In the genomic region with DNA sequence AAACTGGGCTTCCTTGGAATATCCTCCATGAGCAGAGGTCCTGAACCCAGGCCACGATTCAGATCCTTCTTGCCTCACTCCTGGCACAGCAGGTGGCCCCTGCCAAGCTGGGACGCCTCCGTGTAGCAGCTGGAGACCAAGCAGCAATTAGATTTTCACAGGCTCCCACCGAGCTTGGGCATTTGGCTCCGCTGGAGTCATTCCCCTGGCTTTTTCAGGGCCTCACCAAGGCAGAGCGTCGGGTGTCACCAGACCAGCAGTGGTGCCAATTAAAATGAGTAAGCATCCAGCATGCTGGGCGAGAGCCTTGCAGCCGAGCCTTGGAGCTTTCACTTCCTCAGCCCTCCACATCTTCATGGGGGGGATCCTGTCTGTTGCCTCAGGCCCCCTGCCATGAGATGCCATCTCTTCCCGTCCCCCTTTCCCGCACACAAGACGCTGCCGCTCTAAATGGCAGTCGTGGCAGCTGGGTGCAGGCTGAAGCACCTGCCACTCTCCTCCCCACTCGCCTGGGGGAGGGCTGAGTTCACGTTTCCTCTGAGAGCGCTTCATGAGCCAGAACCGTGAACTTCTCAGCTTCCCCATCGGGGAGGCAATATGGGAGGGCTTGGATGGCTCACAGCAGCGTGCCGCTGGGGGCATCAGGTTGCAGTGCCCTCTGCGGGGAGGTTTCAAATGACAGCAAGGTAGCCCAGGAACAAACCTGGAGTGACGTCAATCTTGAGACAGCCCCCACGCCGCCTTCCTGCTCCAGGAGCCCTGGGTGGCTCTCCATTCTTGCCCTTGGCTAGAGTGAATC, we compare ENCODE assay signal across 8 cellular contexts. TPM values are rescaled to one million over a fixed set of nuclear protein-coding genes. Genes with fewer than 3 reads are reported as not detected.
DNase-seq lines count a peak whose midpoint lies in the region; ATAC-seq, FAIRE-seq and TF ChIP-seq lines count a peak whose summit lies in the region.

No MANE protein-coding gene starts in this region.

- peaks cover 50% of the 10 kb centered on the region for H3K4me1 Mint-ChIP-seq in activated CD4-positive, alpha-beta memory T cell treated with anti-CD3 and anti-CD28 coated beads for 36 hours (ENCODE audit: low read depth)

- no peaks in the 10 kb centered on the region for H3K27me3 Mint-ChIP-seq in activated CD4-positive, alpha-beta memory T cell treated with anti-CD3 and anti-CD28 coated beads for 36 hours

- no peaks in the 10 kb centered on the region for H3K27me3 ChIP-seq in esophagus muscularis mucosa
- no peaks in the 10 kb centered on the region for H3K27me3 ChIP-seq in pancreas
- no peaks in the 10 kb centered on the region for H3K27me3 ChIP-seq in upper lobe of left lung

- CTCF ChIA-PET in activated CD4-positive, alpha-beta memory T cell treated with anti-CD3 and anti-CD28 coated beads for 36 hours (lab: Charles Lee), result interaction anchor here (0.8 to 2.5 kb wide), 6 partner anchors 11 to 193 kb away, joined by 3 to 10 read pairs (median 4); partner anchors contain the start of gene TPCN1

- H3K4me3 Mint-ChIP-seq in activated CD4-positive, alpha-beta memory T cell treated with anti-CD3 and anti-CD28 coated beads for 36 hours, result peak overlapping the region; percentile 43

- POLR2A ChIA-PET in activated CD4-positive, alpha-beta memory T cell treated with anti-CD3 and anti-CD28 coated beads for 36 hours (lab: Charles Lee), result interaction anchor here (2.0 kb wide), 1 partner anchor 11 kb away, joined by 12 read pairs; the partner anchor contains the start of gene TPCN1

- ATAC-seq in HG02763 (IDR thresholded peaks at IDR 0.05; ENCODE audit: unreplicated experiment), result peak; percentile 54
- peak in 3 of 4 donors; percentile 32 to 56 (median 48) for ATAC-seq in pancreas
- peak; percentile 69 to 74 for ATAC-seq in upper lobe of left lung (ENCODE audit: low FRiP score in 2 of 2)

- peak overlapping the region; percentile 75 for H3K27ac Mint-ChIP-seq in activated CD4-positive, alpha-beta memory T cell treated with anti-CD3 and anti-CD28 coated beads for 36 hours

- intact Hi-C loops in activated CD4-positive, alpha-beta memory T cell treated with anti-CD3 and anti-CD28 coated beads for 36 hours (cut with micrococcal nuclease), result loop anchor here (2.0 kb wide), 2 partner anchors 30 to 48 kb away; partner anchors contain the start of genes DDX54 and RITA1
- intact Hi-C loops in esophagus muscularis mucosa (cut with DNase I) (no loop called here), pancreas (cut with DNase I) (no loop called here)

- H3K36me3 Mint-ChIP-seq in activated CD4-positive, alpha-beta memory T cell treated with anti-CD3 and anti-CD28 coated beads for 36 hours, result peaks cover 43% of the 10 kb centered on the region

- TF ChIP-seq EP300 in esophagus muscularis mucosa (IDR thresholded peaks at IDR 0.05) (no peak), upper lobe of left lung (IDR thresholded peaks at IDR 0.05) (no peak)

- no peak for TF ChIP-seq CTCF in GM13976 (IDR thresholded peaks at IDR 0.05; ENCODE audit: borderline replicate concordance, control extremely low read depth, extremely low read depth, insufficient read depth, missing control alignments)
- no peak for TF ChIP-seq CTCF in esophagus muscularis mucosa (IDR thresholded peaks at IDR 0.05)
- no peak for TF ChIP-seq CTCF in pancreas (IDR thresholded peaks at IDR 0.05)
- peak in 2 of 6 experiments; percentile 6 to 17 for TF ChIP-seq CTCF in upper lobe of left lung (IDR thresholded peaks at IDR 0.05)

- FAIRE-seq in pancreas (lab: Jason Lieb, UNC), result no peak

- H3K4me1 ChIP-seq in esophagus muscularis mucosa (peaks cover 58 to 83% (median 60%) of the 10 kb centered on the region in 4 donors), pancreas (peaks cover 0 to 33% (median 0%) of the 10 kb centered on the region in 3 donors), upper lobe of left lung (peaks cover 34 to 58% (median 48%) of the 10 kb centered on the region in 4 donors)

- peak overlapping the region; percentile 22 to 58 (median 48) for H3K27ac ChIP-seq in esophagus muscularis mucosa (replicated peaks in 1 of 4)
- peak overlapping the region in 2 of 4 donors; percentile 61 to 72 for H3K27ac ChIP-seq in pancreas
- H3K27ac ChIP-seq in upper lobe of left lung, result peak overlapping the region; percentile 22 to 68 (median 38)

- TF ChIP-seq POLR2A in esophagus muscularis mucosa (IDR thresholded peaks at IDR 0.05; ENCODE audit: low read depth) (no peak), upper lobe of left lung (IDR thresholded peaks at IDR 0.05) (no peak)

- H3K36me3 ChIP-seq in esophagus muscularis mucosa (peaks cover 7 to 88% (median 50%) of the 10 kb centered on the region in 4 donors), pancreas (peaks cover 0 to 56% (median 18%) of the 10 kb centered on the region in 3 donors), upper lobe of left lung (peaks cover 0 to 47% (median 37%) of the 10 kb centered on the region in 4 donors)

- H3K4me3 ChIP-seq in esophagus muscularis mucosa (peak overlapping the region in 1 of 4 donors; percentile 17), pancreas (no peak overlapping the region), upper lobe of left lung (peak overlapping the region in 1 of 4 donors; percentile 11)

- H3K9me3 ChIP-seq in esophagus muscularis mucosa (no peaks in the 10 kb centered on the region), pancreas (no peaks in the 10 kb centered on the region), upper lobe of left lung (no peaks in the 10 kb centered on the region)

- H3K9me3 Mint-ChIP-seq in activated CD4-positive, alpha-beta memory T cell treated with anti-CD3 and anti-CD28 coated beads for 36 hours, result no peaks in the 10 kb centered on the region

- DNase-seq in GM13976 (ENCODE audit: low spot score), result peak; percentile 66
- peak; percentile 75 to 86 for DNase-seq in NCI-H2081 (lab: John Stamatoyannopoulos, UW)
- DNase-seq in activated CD4-positive, alpha-beta memory T cell treated with anti-CD3 and anti-CD28 coated beads for 36 hours, result peak; percentile 77
- no peak for DNase-seq in esophagus muscularis mucosa (ENCODE audit: extremely low spot score)
- DNase-seq in pancreas, result no peak
- peak in 1 of 2 donors; percentile 68 for DNase-seq in upper lobe of left lung
- no peak for DNase-seq in D341Med (ENCODE audit: low spot score)

- in situ Hi-C loops in GM13976 (cut with MboI; ENCODE audit: low sequenced_read_pairs, unreplicated experiment), result no loop called here

- 74% methylated on average over 15 of the region's 25 CpGs for WGBS in esophagus muscularis mucosa
- 89 to 92% methylated on average over 25 of the region's 25 CpGs for WGBS in pancreas, 2 donors
- WGBS in upper lobe of left lung, 2 donors, result 60 to 71% methylated on average over 9 to 25 of the region's 25 CpGs

RNA-seq across cellular contexts. Expression of gene TPCN1, which starts 11.7 kb away (rescaled TPM):
- total RNA-seq in activated CD4-positive, alpha-beta memory T cell treated with anti-CD3 and anti-CD28 coated beads for 36 hours, result 10 to 100 TPM; 44.0 to 51.6 TPM
- total RNA-seq in esophagus muscularis mucosa, result 10 to 100 TPM; 31.1 to 54.0 (median 34.5) TPM
- total RNA-seq in pancreas, result 10 to 100 TPM; 39.4 to 80.4 (median 52.0) TPM
- 10 to 100 TPM; 73.1 to 83.4 TPM for polyA plus RNA-seq in pancreas
- total RNA-seq in upper lobe of left lung, result 100 to 1,000 TPM in 1 of 6 donors, 10 to 100 TPM in 5; 36.6 to 193 (median 52.2) TPM

RNA-seq across cellular contexts. Expression of gene RITA1, which starts 47.5 kb away (rescaled TPM):
- 10 to 100 TPM; 18.7 to 22.0 TPM for total RNA-seq in activated CD4-positive, alpha-beta memory T cell treated with anti-CD3 and anti-CD28 coated beads for 36 hours
- total RNA-seq in esophagus muscularis mucosa (10 to 100 TPM; 12.3 to 21.4 (median 16.2) TPM), pancreas (1 to 10 TPM; 4.8 to 8.6 (median 5.4) TPM), upper lobe of left lung (10 to 100 TPM; 11.5 to 25.2 (median 17.6) TPM)
- polyA plus RNA-seq in pancreas, result 1 to 10 TPM; 5.0 to 8.9 TPM

RNA-seq across cellular contexts. Expression of gene DDX54, which starts 47.7 kb away (rescaled TPM):
- total RNA-seq in activated CD4-positive, alpha-beta memory T cell treated with anti-CD3 and anti-CD28 coated beads for 36 hours, result 100 to 1,000 TPM; 107 to 109 TPM
- 10 to 100 TPM; 29.1 to 59.6 (median 52.7) TPM for total RNA-seq in esophagus muscularis mucosa
- total RNA-seq in pancreas, result 10 to 100 TPM; 30.0 to 71.4 (median 54.6) TPM
- 10 to 100 TPM; 51.8 to 59.7 TPM for polyA plus RNA-seq in pancreas
- total RNA-seq in upper lobe of left lung, result 10 to 100 TPM; 43.3 to 81.5 (median 58.9) TPM

Comparison
In these comparisons a context has a peak if more than half of its experiments do, and no peak if none do; other contexts are left out.
1. DNase-seq: peak in GM13976 (single experiment), NCI-H2081 (2 of 2) and activated CD4-positive, alpha-beta memory T cell treated with anti-CD3 and anti-CD28 coated beads for 36 hours (single experiment); none in esophagus muscularis mucosa (single experiment), pancreas (0 of 6) and D341Med (single experiment).
2. Peak in every context shown above with its lines, with median percentiles within 50 percentile points of each other: ATAC-seq.